18 cellular contexts compared by ENCODE assay signal in genomic region chr4:1332686-1333085, GRCh38. TPM values are rescaled to one million over a fixed set of nuclear protein-coding genes. Genes with fewer than 3 reads are reported as not detected.
DNase-seq lines count a peak whose midpoint lies in the region; ATAC-seq and TF ChIP-seq lines count a peak whose summit lies in the region.
"Had no signal": no experiment of that assay in that cellular context is flagged by ENCODE, and none has a peak within 500 bp of the region (broad histone marks: within the 10 kb centered on the region; RNA-seq: fewer than 3 reads in every experiment).

No MANE protein-coding gene starts in this region.

- no peak overlapping the region for H3K9ac ChIP-seq in neural progenitor cell

- H3F3A ChIP-seq in neural progenitor cell (ENCODE audit: low read depth) = no peaks in the 10 kb centered on the region

- peaks cover 69% of the 10 kb centered on the region for H3K36me3 Mint-ChIP-seq in activated CD4-positive, alpha-beta T cell treated with anti-CD3 and anti-CD28 coated beads, Interleukin-2, amount 10 ng/mL, durations not matched to agents 7 days and 5 days (ENCODE audit: low read depth)
- H3K36me3 Mint-ChIP-seq in neural progenitor cell = peaks cover 28% of the 10 kb centered on the region
- H3K36me3 Mint-ChIP-seq in activated T-helper 17 cell treated with anti-CD3 and anti-CD28 coated beads, Interleukin-2, amount 50 U/mL, for 72 hours (ENCODE audit: low read depth) = peaks cover 78% of the 10 kb centered on the region

- no peaks in the 10 kb centered on the region for H3K79me2 ChIP-seq in neural progenitor cell (ENCODE audit: low read depth)

- H3K4me3 ChIP-seq in dorsolateral prefrontal cortex (no peak overlapping the region), neural progenitor cell (no peak overlapping the region)
- H3K4me3 ChIP-seq: K562, SK-N-MC had no signal

- no peaks in the 10 kb centered on the region for H3K9me3 ChIP-seq in neural progenitor cell (ENCODE audit: low read depth)

- H3K9me3 Mint-ChIP-seq in activated CD4-positive, alpha-beta T cell treated with anti-CD3 and anti-CD28 coated beads, Interleukin-2, amount 10 ng/mL, durations not matched to agents 7 days and 5 days = no peaks in the 10 kb centered on the region
- H3K9me3 Mint-ChIP-seq in neural progenitor cell = peaks cover 2% of the 10 kb centered on the region
- no peaks in the 10 kb centered on the region for H3K9me3 Mint-ChIP-seq in activated T-helper 17 cell treated with anti-CD3 and anti-CD28 coated beads, Interleukin-2, amount 50 U/mL, for 72 hours
- H3K9me3 Mint-ChIP-seq: CD8-positive, alpha-beta T cell had no signal

- H3K27ac Mint-ChIP-seq in activated CD4-positive, alpha-beta T cell treated with anti-CD3 and anti-CD28 coated beads, Interleukin-2, amount 10 ng/mL, durations not matched to agents 7 days and 5 days = peak overlapping the region; percentile 9
- peak overlapping the region; percentile 33 for H3K27ac Mint-ChIP-seq in neural progenitor cell
- no peak overlapping the region for H3K27ac Mint-ChIP-seq in activated T-helper 17 cell treated with anti-CD3 and anti-CD28 coated beads, Interleukin-2, amount 50 U/mL, for 72 hours
- H3K27ac Mint-ChIP-seq: CD8-positive, alpha-beta T cell; HFFc6 had no signal

- DNase-seq in activated CD4-positive, alpha-beta T cell treated with anti-CD3 and anti-CD28 coated beads, Interleukin-2, amount 10 ng/mL, durations not matched to agents 7 days and 5 days = no peak
- DNase-seq in activated CD4-positive, alpha-beta T cell treated with anti-CD3 and anti-CD28 coated beads, Interleukin-2, amount 50 U/mL, for 1 hour = no peak
- DNase-seq in dorsolateral prefrontal cortex (no peak), neural progenitor cell (ENCODE audit: low spot score) (no peak), T1000 (lab: John Stamatoyannopoulos, UW) (no peak)
- DNase-seq in stimulated activated CD8-positive, alpha-beta memory T cell treated with anti-CD3 and anti-CD28 coated beads, Interleukin-4, amount 100 ng/mL, for 48 hours = no peak
- DNase-seq in stimulated activated naive CD4-positive, alpha-beta T cell (lab: John Stamatoyannopoulos, UW) = no peak
- DNase-seq: Calu3; CD8-positive, alpha-beta T cell; DMS79; H7; HFFc6; NCI-H1694 treated with DMSO at 0.1 percent for 48 hours; SHP77 had no signal

- no peaks in the 10 kb centered on the region for H3K27me3 Mint-ChIP-seq in activated CD4-positive, alpha-beta T cell treated with anti-CD3 and anti-CD28 coated beads, Interleukin-2, amount 10 ng/mL, durations not matched to agents 7 days and 5 days
- H3K27me3 Mint-ChIP-seq in neural progenitor cell (ENCODE audit: insufficient read depth, low read depth) = peaks cover 4% of the 10 kb centered on the region
- no peaks in the 10 kb centered on the region for H3K27me3 Mint-ChIP-seq in activated T-helper 17 cell treated with anti-CD3 and anti-CD28 coated beads, Interleukin-2, amount 50 U/mL, for 72 hours

- POLR2A ChIA-PET in activated CD4-positive, alpha-beta T cell treated with anti-CD3 and anti-CD28 coated beads, Interleukin-2, amount 10 ng/mL, durations not matched to agents 7 days and 5 days (lab: Charles Lee) = no interaction called here

- H3K4me2 ChIP-seq in neural progenitor cell = no peak overlapping the region

- H4K20me1 ChIP-seq in neural progenitor cell (ENCODE audit: low read depth) = peaks cover 4% of the 10 kb centered on the region

- no peaks in the 10 kb centered on the region for H3K4me1 ChIP-seq in neural progenitor cell

- no peaks in the 10 kb centered on the region for H3K36me3 ChIP-seq in neural progenitor cell

- H3K27ac ChIP-seq in dorsolateral prefrontal cortex = peak overlapping the region in 32 of 59 donors; percentile 2 to 70 (median 30)
- no peak overlapping the region for H3K27ac ChIP-seq in neural progenitor cell
- H3K27ac ChIP-seq: 22Rv1, SK-N-MC had no signal

- no peaks in the 10 kb centered on the region for H3K27me3 ChIP-seq in dorsolateral prefrontal cortex
- H3K27me3 ChIP-seq in neural progenitor cell = no peaks in the 10 kb centered on the region

- no peak for TF ChIP-seq CTCF in dorsolateral prefrontal cortex (IDR thresholded peaks at IDR 0.05 in 54 of 56, conservative IDR thresholded peaks at IDR 0.05 in 2 of 56; ENCODE audit: low read depth in 1 of 56, partially characterized antibody in 56 of 56)
- TF ChIP-seq CTCF in neural progenitor cell (IDR thresholded peaks at IDR 0.05) = no peak

- H2AFZ ChIP-seq in neural progenitor cell (replicated peaks) = no peak overlapping the region

- peaks cover 70% of the 10 kb centered on the region for H3K4me1 Mint-ChIP-seq in activated CD4-positive, alpha-beta T cell treated with anti-CD3 and anti-CD28 coated beads, Interleukin-2, amount 10 ng/mL, durations not matched to agents 7 days and 5 days
- H3K4me1 Mint-ChIP-seq in neural progenitor cell = peaks cover 2% of the 10 kb centered on the region
- peaks cover 42% of the 10 kb centered on the region for H3K4me1 Mint-ChIP-seq in activated T-helper 17 cell treated with anti-CD3 and anti-CD28 coated beads, Interleukin-2, amount 50 U/mL, for 72 hours

- ATAC-seq in activated T-helper 17 cell treated with anti-CD3 and anti-CD28 coated beads, Interleukin-2, amount 50 U/mL, for 72 hours (replicated peaks) = no peak
- ATAC-seq: CD8-positive, alpha-beta T cell; K562 had no signal

- H3K4me3 Mint-ChIP-seq in activated CD4-positive, alpha-beta T cell treated with anti-CD3 and anti-CD28 coated beads, Interleukin-2, amount 10 ng/mL, durations not matched to agents 7 days and 5 days = no peak overlapping the region
- no peak overlapping the region for H3K4me3 Mint-ChIP-seq in neural progenitor cell
- H3K4me3 Mint-ChIP-seq in activated T-helper 17 cell treated with anti-CD3 and anti-CD28 coated beads, Interleukin-2, amount 50 U/mL, for 72 hours = no peak overlapping the region
- H3K4me3 Mint-ChIP-seq: CD8-positive, alpha-beta T cell; HFFc6 had no signal

- CTCF ChIA-PET in activated CD4-positive, alpha-beta T cell treated with anti-CD3 and anti-CD28 coated beads, Interleukin-2, amount 10 ng/mL, durations not matched to agents 7 days and 5 days (lab: Charles Lee) = interaction anchor here (1.0 to 1.1 kb wide), 2 partner anchors 14 to 33 kb away, joined by 3 read pairs; partner anchors contain the start of gene UVSSA

- intact Hi-C loops in dorsolateral prefrontal cortex (cut with DNase I) = no loop called here

RNA-seq across cellular contexts. Expression of gene UVSSA, which starts 14.3 kb away (rescaled TPM):
- total RNA-seq in activated CD4-positive, alpha-beta T cell treated with anti-CD3 and anti-CD28 coated beads, Interleukin-2, amount 10 ng/mL, durations not matched to agents 7 days and 5 days = 10 to 100 TPM; 19.1 to 23.0 TPM
- total RNA-seq in dorsolateral prefrontal cortex (10 to 100 TPM; 11.7 to 47.4 (median 23.2) TPM), neural progenitor cell (ENCODE audit: low replicate concordance) (10.9 and 19.2 TPM in 2 replicates)
- total RNA-seq in activated T-helper 17 cell treated with anti-CD3 and anti-CD28 coated beads, Interleukin-2, amount 50 U/mL, for 72 hours = 10 to 100 TPM; 15.8 to 22.3 TPM

RNA-seq across cellular contexts. Expression of gene MAEA, which starts 43.0 kb away (rescaled TPM):
- total RNA-seq in activated CD4-positive, alpha-beta T cell treated with anti-CD3 and anti-CD28 coated beads, Interleukin-2, amount 10 ng/mL, durations not matched to agents 7 days and 5 days = 10 to 100 TPM; 63.8 to 69.0 TPM
- 10 to 100 TPM; 49.4 to 93.0 (median 72.8) TPM for total RNA-seq in dorsolateral prefrontal cortex
- 38.2 and 68.6 TPM in 2 replicates for total RNA-seq in neural progenitor cell (ENCODE audit: low replicate concordance)
- 10 to 100 TPM; 61.4 to 62.8 TPM for total RNA-seq in activated T-helper 17 cell treated with anti-CD3 and anti-CD28 coated beads, Interleukin-2, amount 50 U/mL, for 72 hours
